In genomic region chr2:5190023-5190422, GRCh38 we compare ENCODE assay signal across 20 cellular contexts.
"Had no signal": no experiment of that assay in that cellular context is flagged by ENCODE, and none has a peak within 500 bp of the region (broad histone marks: within the 10 kb centered on the region; RNA-seq: fewer than 3 reads in every experiment).

No MANE protein-coding gene starts in this region.

- H3K36me3 ChIP-seq: adrenal gland, pancreas, tibial artery had no signal

- H3K9me3 ChIP-seq: pancreas, tibial artery had no signal

- H3K27me3 ChIP-seq: adrenal gland, tibial artery had no signal

- H3K4me1 ChIP-seq: adrenal gland, pancreas, tibial artery had no signal

- H3K4me3 Mint-ChIP-seq: activated B cell treated with CpG ODN at 0.5 μM for 24 hours; activated CD4-positive, alpha-beta T cell treated with anti-CD3 and anti-CD28 coated beads, Interleukin-2, amount 10 ng/mL, durations not matched to agents 24 days and 14 days; activated CD8-positive, alpha-beta T cell treated with anti-CD3 and anti-CD28 coated beads, Interleukin-2, amount 10 ng/mL, durations not matched to agents 7 days and 5 days; activated naive CD4-positive, alpha-beta T cell treated with anti-CD3 and anti-CD28 coated beads, Interleukin-2, amount 50 U/mL, for 24 hours; mesothelial cell of epicardium had no signal

- H3K27ac Mint-ChIP-seq: activated B cell treated with CpG ODN at 0.5 μM for 24 hours; activated CD4-positive, alpha-beta T cell treated with anti-CD3 and anti-CD28 coated beads, Interleukin-2, amount 10 ng/mL, durations not matched to agents 24 days and 14 days; activated CD8-positive, alpha-beta T cell treated with anti-CD3 and anti-CD28 coated beads, Interleukin-2, amount 10 ng/mL, durations not matched to agents 7 days and 5 days; activated naive CD4-positive, alpha-beta T cell treated with anti-CD3 and anti-CD28 coated beads, Interleukin-2, amount 50 U/mL, for 24 hours; mesothelial cell of epicardium had no signal

- H3K4me3 ChIP-seq: adrenal gland, coronary artery, lung, pancreas, tibial artery had no signal

- DNase-seq: activated B cell treated with CpG ODN at 0.5 μM for 24 hours; activated CD4-positive, alpha-beta T cell treated with anti-CD3 and anti-CD28 coated beads, Interleukin-2, amount 10 ng/mL, durations not matched to agents 24 days and 14 days; activated CD8-positive, alpha-beta memory T cell treated with anti-CD3 and anti-CD28 coated beads, Interleukin-2, amount 50 U/mL, for 4 hours; activated CD8-positive, alpha-beta T cell treated with anti-CD3 and anti-CD28 coated beads, Interleukin-2, amount 10 ng/mL, durations not matched to agents 7 days and 5 days; activated effector memory CD4-positive, alpha-beta T cell treated with anti-CD3 and anti-CD28 coated beads, Interleukin-2, amount 50 U/mL, for 16 hours; activated T-cell treated with anti-CD3 and anti-CD28 coated beads, Interleukin-2, amount 50 U/mL, for 48 hours; adrenal gland; central memory CD4-positive, alpha-beta T cell; effector CD4-positive, alpha-beta T cell; foreskin melanocyte; pancreas; stimulated activated CD4-positive, alpha-beta T cell treated with anti-CD3 and anti-CD28 coated beads, Interleukin-12 subunit alpha, Interleukin-12 subunit beta, amount 100 ng/mL, for 4 hours; stimulated activated CD4-positive, alpha-beta T cell treated with anti-CD3 and anti-CD28 coated beads, Interleukin-2, amount 100 ng/mL, for 24 hours; tibial artery had no signal

- H3K27ac ChIP-seq: adrenal gland, coronary artery, epithelial cell of prostate, pancreas, tibial artery had no signal

- H3K9me3 Mint-ChIP-seq: activated CD4-positive, alpha-beta T cell treated with anti-CD3 and anti-CD28 coated beads, Interleukin-2, amount 10 ng/mL, durations not matched to agents 24 days and 14 days; activated naive CD4-positive, alpha-beta T cell treated with anti-CD3 and anti-CD28 coated beads, Interleukin-2, amount 50 U/mL, for 24 hours had no signal

- H3K27me3 Mint-ChIP-seq: activated B cell treated with CpG ODN at 0.5 μM for 24 hours; activated CD4-positive, alpha-beta T cell treated with anti-CD3 and anti-CD28 coated beads, Interleukin-2, amount 10 ng/mL, durations not matched to agents 24 days and 14 days; activated naive CD4-positive, alpha-beta T cell treated with anti-CD3 and anti-CD28 coated beads, Interleukin-2, amount 50 U/mL, for 24 hours had no signal

- H3K36me3 Mint-ChIP-seq: activated naive CD4-positive, alpha-beta T cell treated with anti-CD3 and anti-CD28 coated beads, Interleukin-2, amount 50 U/mL, for 24 hours had no signal

- FAIRE-seq: pancreas, urothelium cell line had no signal

- H3K4me1 Mint-ChIP-seq: activated B cell treated with CpG ODN at 0.5 μM for 24 hours; activated CD4-positive, alpha-beta T cell treated with anti-CD3 and anti-CD28 coated beads, Interleukin-2, amount 10 ng/mL, durations not matched to agents 24 days and 14 days; activated naive CD4-positive, alpha-beta T cell treated with anti-CD3 and anti-CD28 coated beads, Interleukin-2, amount 50 U/mL, for 24 hours had no signal

- ATAC-seq: activated CD8-positive, alpha-beta T cell treated with anti-CD3 and anti-CD28 coated beads, Interleukin-2, amount 10 ng/mL, durations not matched to agents 7 days and 5 days; pancreas had no signal
